In genomic region chr13:110964229-110965037, GRCh38 we compare ENCODE assay signal across 16 cellular contexts. TPM values are rescaled to one million over a fixed set of nuclear protein-coding genes. Genes with fewer than 3 reads are reported as not detected.
DNase-seq lines count a peak whose midpoint lies in the region; ATAC-seq, FAIRE-seq and TF ChIP-seq lines count a peak whose summit lies in the region.
"Had no signal": no experiment of that assay in that cellular context is flagged by ENCODE, and none has a peak within 500 bp of the region (broad histone marks: within the 10 kb centered on the region; RNA-seq: fewer than 3 reads in every experiment).

No MANE protein-coding gene starts in this region.

- TF ChIP-seq CTCF in HFFc6 (IDR thresholded peaks at IDR 0.05) = no peak
- no peak for TF ChIP-seq CTCF in keratinocyte (optimal IDR thresholded peaks at IDR 0.05 in 1 of 3, IDR thresholded peaks at IDR 0.05 in 1 of 3, conservative IDR thresholded peaks at IDR 0.05 in 1 of 3; ENCODE audit: extremely low read depth in 1 of 3, insufficient read depth in 2 of 3, low read length in 3 of 3)
- TF ChIP-seq CTCF in upper lobe of right lung (IDR thresholded peaks at IDR 0.05) = no peak

- no peaks in the 10 kb centered on the region for H3K79me2 ChIP-seq in keratinocyte (ENCODE audit: control insufficient read depth, insufficient read depth, low read length)

- no peak for ATAC-seq in upper lobe of right lung

- no peak overlapping the region for H3K4me3 ChIP-seq in keratinocyte (ENCODE audit: control insufficient read depth in 2 of 3, extremely low read depth in 1 of 3, insufficient read depth in 2 of 3, low read depth in 1 of 3, low read length in 3 of 3)
- no peak overlapping the region for H3K4me3 ChIP-seq in upper lobe of right lung
- H3K4me3 ChIP-seq: dorsolateral prefrontal cortex, pancreas had no signal

- FAIRE-seq in keratinocyte (lab: Jason Lieb, UNC) = no peak
- FAIRE-seq: A204.1, pancreas had no signal

- peak overlapping the region; percentile 86 for H3K27ac Mint-ChIP-seq in activated CD4-positive, alpha-beta T cell treated with anti-CD3 and anti-CD28 coated beads, Interleukin-2, amount 10 ng/mL, durations not matched to agents 24 days and 14 days
- H3K27ac Mint-ChIP-seq in HFFc6 = peak overlapping the region; percentile 82
- peak overlapping the region; percentile 95 for H3K27ac Mint-ChIP-seq in activated T-helper 1 cell treated with anti-CD3 and anti-CD28 coated beads, Interleukin-12 subunit alpha, Interleukin-12 subunit beta, Interleukin-2, Interleukin-4 antibody, amounts not matched to agents 30 ng/mL and 10 ng/mL and 1 ng/mL, durations not matched to agents 14 hours and 24 hours and 36 hours

- H3K9me3 Mint-ChIP-seq in activated CD4-positive, alpha-beta T cell treated with anti-CD3 and anti-CD28 coated beads, Interleukin-2, amount 10 ng/mL, durations not matched to agents 24 days and 14 days = peaks cover 52% of the 10 kb centered on the region
- H3K9me3 Mint-ChIP-seq in HFFc6 = peaks cover 24% of the 10 kb centered on the region
- H3K9me3 Mint-ChIP-seq in activated T-helper 1 cell treated with anti-CD3 and anti-CD28 coated beads, Interleukin-12 subunit alpha, Interleukin-12 subunit beta, Interleukin-2, Interleukin-4 antibody, amounts not matched to agents 30 ng/mL and 10 ng/mL and 1 ng/mL, durations not matched to agents 14 hours and 24 hours and 36 hours = peaks cover 86% of the 10 kb centered on the region

- H4K20me1 ChIP-seq in keratinocyte (ENCODE audit: control insufficient read depth, extremely low read depth, insufficient read depth, low read length) = no peaks in the 10 kb centered on the region

- no peak overlapping the region for H3K9ac ChIP-seq in keratinocyte (ENCODE audit: control insufficient read depth, extremely low read depth, insufficient read depth, low read length)

- no peak overlapping the region for H3K4me2 ChIP-seq in keratinocyte (ENCODE audit: control insufficient read depth, extremely low read depth, insufficient read depth, low read depth, low read length)

- peaks cover 3% of the 10 kb centered on the region for H3K9me3 ChIP-seq in keratinocyte (ENCODE audit: control insufficient read depth, low read depth, low read length)
- peaks cover 13% of the 10 kb centered on the region for H3K9me3 ChIP-seq in upper lobe of right lung
- H3K9me3 ChIP-seq: pancreas had no signal

- peaks cover 27% of the 10 kb centered on the region for H3K4me1 Mint-ChIP-seq in activated CD4-positive, alpha-beta T cell treated with anti-CD3 and anti-CD28 coated beads, Interleukin-2, amount 10 ng/mL, durations not matched to agents 24 days and 14 days
- H3K4me1 Mint-ChIP-seq in HFFc6 (ENCODE audit: low read depth) = peaks cover 44% of the 10 kb centered on the region
- peaks cover 53% of the 10 kb centered on the region for H3K4me1 Mint-ChIP-seq in activated T-helper 1 cell treated with anti-CD3 and anti-CD28 coated beads, Interleukin-12 subunit alpha, Interleukin-12 subunit beta, Interleukin-2, Interleukin-4 antibody, amounts not matched to agents 30 ng/mL and 10 ng/mL and 1 ng/mL, durations not matched to agents 14 hours and 24 hours and 36 hours (ENCODE audit: low read depth)

- no peaks in the 10 kb centered on the region for H3K36me3 ChIP-seq in keratinocyte (ENCODE audit: control insufficient read depth in 2 of 2, extremely low read depth in 1 of 2, insufficient read depth in 2 of 2, low read length in 2 of 2)
- H3K36me3 ChIP-seq in upper lobe of right lung = no peaks in the 10 kb centered on the region
- H3K36me3 ChIP-seq: pancreas had no signal

- peaks cover 43% of the 10 kb centered on the region for H3K36me3 Mint-ChIP-seq in activated CD4-positive, alpha-beta T cell treated with anti-CD3 and anti-CD28 coated beads, Interleukin-2, amount 10 ng/mL, durations not matched to agents 24 days and 14 days (ENCODE audit: low read depth)
- peaks cover 14% of the 10 kb centered on the region for H3K36me3 Mint-ChIP-seq in HFFc6 (ENCODE audit: low read depth)
- peaks cover 56% of the 10 kb centered on the region for H3K36me3 Mint-ChIP-seq in activated T-helper 1 cell treated with anti-CD3 and anti-CD28 coated beads, Interleukin-12 subunit alpha, Interleukin-12 subunit beta, Interleukin-2, Interleukin-4 antibody, amounts not matched to agents 30 ng/mL and 10 ng/mL and 1 ng/mL, durations not matched to agents 14 hours and 24 hours and 36 hours (ENCODE audit: low read depth)

- H3K27me3 Mint-ChIP-seq in activated CD4-positive, alpha-beta T cell treated with anti-CD3 and anti-CD28 coated beads, Interleukin-2, amount 10 ng/mL, durations not matched to agents 24 days and 14 days = no peaks in the 10 kb centered on the region
- H3K27me3 Mint-ChIP-seq in HFFc6 (ENCODE audit: insufficient read depth) = no peaks in the 10 kb centered on the region
- H3K27me3 Mint-ChIP-seq in activated T-helper 1 cell treated with anti-CD3 and anti-CD28 coated beads, Interleukin-12 subunit alpha, Interleukin-12 subunit beta, Interleukin-2, Interleukin-4 antibody, amounts not matched to agents 30 ng/mL and 10 ng/mL and 1 ng/mL, durations not matched to agents 14 hours and 24 hours and 36 hours (ENCODE audit: insufficient read depth) = peaks cover 2% of the 10 kb centered on the region

- no peaks in the 10 kb centered on the region for H3K9me1 ChIP-seq in keratinocyte (ENCODE audit: control insufficient read depth, extremely low read depth, insufficient read depth, low read length)

- intact Hi-C loops in activated CD4-positive, alpha-beta T cell treated with anti-CD3 and anti-CD28 coated beads, Interleukin-2, amount 10 ng/mL, durations not matched to agents 24 days and 14 days (cut with micrococcal nuclease) = loop anchor here (1.0 to 5.0 kb wide), 6 partner anchors 12 to 827 kb away; partner anchors contain the start of gene ANKRD10
- intact Hi-C loops in activated T-helper 1 cell treated with anti-CD3 and anti-CD28 coated beads, Interleukin-12 subunit alpha, Interleukin-12 subunit beta, Interleukin-2, Interleukin-4 antibody, amounts not matched to agents 30 ng/mL and 10 ng/mL and 1 ng/mL, durations not matched to agents 14 hours and 24 hours and 36 hours (cut with micrococcal nuclease) = loop anchor here (1.0 to 2.0 kb wide), 5 partner anchors 20 to 252 kb away; partner anchors contain the start of genes ANKRD10 and ING1
- intact Hi-C loops in upper lobe of right lung (cut with DNase I) = no loop called here

- no peak for DNase-seq in activated CD4-positive, alpha-beta T cell treated with anti-CD3 and anti-CD28 coated beads, Interleukin-2, amount 10 ng/mL, durations not matched to agents 24 days and 14 days
- no peak for DNase-seq in activated CD4-positive, alpha-beta T cell treated with anti-CD3 and anti-CD28 coated beads, Interleukin-2, amount 50 U/mL, for 4 hours
- DNase-seq in HFFc6 = no peak
- no peak for DNase-seq in activated T-helper 1 cell treated with anti-CD3 and anti-CD28 coated beads, Interleukin-12 subunit alpha, Interleukin-12 subunit beta, Interleukin-2, Interleukin-4 antibody, amounts not matched to agents 30 ng/mL and 10 ng/mL and 1 ng/mL, durations not matched to agents 14 hours and 24 hours and 36 hours (ENCODE audit: low spot score)
- DNase-seq in keratinocyte (ENCODE audit: low read depth, low spot score) = no peak
- no peak for DNase-seq in upper lobe of right lung
- no peak for DNase-seq in DMS153 treated with DMSO at 0.1 percent for 48 hours (lab: John Stamatoyannopoulos, UW; ENCODE audit: unreplicated experiment)
- DNase-seq in glomerular visceral epithelial cell (ENCODE audit: extremely low spot score) = no peak
- DNase-seq: activated CD4-positive, CD25-positive, alpha-beta regulatory T cell; activated T-cell treated with anti-CD3 and anti-CD28 coated beads, Interleukin-2, amount 50 U/mL, for 4 hours; dorsolateral prefrontal cortex; GDM1; NCI-H2081 treated with DMSO at 0.1 percent for 48 hours; NCI-H526 had no signal

- H3K27ac ChIP-seq in keratinocyte (ENCODE audit: control insufficient read depth, insufficient read depth, low read length) (peak overlapping the region; percentile 19), upper lobe of right lung (no peak overlapping the region)
- H3K27ac ChIP-seq: dorsolateral prefrontal cortex had no signal

- H3K4me3 Mint-ChIP-seq in activated CD4-positive, alpha-beta T cell treated with anti-CD3 and anti-CD28 coated beads, Interleukin-2, amount 10 ng/mL, durations not matched to agents 24 days and 14 days = peak overlapping the region; percentile 15
- H3K4me3 Mint-ChIP-seq in HFFc6 = peak overlapping the region; percentile 7; the same call in 1 of the 2 replicates
- peak overlapping the region; percentile 27 for H3K4me3 Mint-ChIP-seq in activated T-helper 1 cell treated with anti-CD3 and anti-CD28 coated beads, Interleukin-12 subunit alpha, Interleukin-12 subunit beta, Interleukin-2, Interleukin-4 antibody, amounts not matched to agents 30 ng/mL and 10 ng/mL and 1 ng/mL, durations not matched to agents 14 hours and 24 hours and 36 hours
- H3K4me3 Mint-ChIP-seq: activated T-cell treated with anti-CD3 and anti-CD28 coated beads, Interleukin-2, amount 50 U/mL, for 4 hours had no signal

- H2AFZ ChIP-seq in keratinocyte (ENCODE audit: control insufficient read depth, low read length) = no peak overlapping the region

- H3K4me1 ChIP-seq in keratinocyte (ENCODE audit: control insufficient read depth, extremely low read depth, insufficient read depth, low read length) (no peaks in the 10 kb centered on the region), upper lobe of right lung (no peaks in the 10 kb centered on the region)
- H3K4me1 ChIP-seq: pancreas had no signal

- H3K27me3 ChIP-seq in keratinocyte (ENCODE audit: control insufficient read depth, extremely low read depth, insufficient read depth, low read length) (no peaks in the 10 kb centered on the region), upper lobe of right lung (no peaks in the 10 kb centered on the region)
- H3K27me3 ChIP-seq: dorsolateral prefrontal cortex, pancreas had no signal

- dilution Hi-C loops in keratinocyte (cut with MboI; ENCODE audit: extremely low pct_ligation_motif_present, low sequenced_read_pairs) = no loop called here

RNA-seq across cellular contexts. Expression of gene ANKRD10, which starts 49.6 kb away (rescaled TPM):
- 145 and 147 TPM in 2 replicates for total RNA-seq in activated CD4-positive, alpha-beta T cell treated with anti-CD3 and anti-CD28 coated beads, Interleukin-2, amount 10 ng/mL, durations not matched to agents 24 days and 14 days
- 10 to 100 TPM; 27.1 to 37.2 (median 33.5) TPM for total RNA-seq in HFFc6 (2021; fragmentation: NEBNext Ultra II Directional; extraction: Animal tissue kit (Norgen Biotek cat#: 25700))
- total RNA-seq in activated T-helper 1 cell treated with anti-CD3 and anti-CD28 coated beads, Interleukin-12 subunit alpha, Interleukin-12 subunit beta, Interleukin-2, Interleukin-4 antibody, amounts not matched to agents 30 ng/mL and 10 ng/mL and 1 ng/mL, durations not matched to agents 14 hours and 24 hours and 36 hours = 163 and 176 TPM in 2 replicates
- 27.8 to 58.1 TPM (median 34.5 TPM) in 3 replicates for polyA plus RNA-seq in keratinocyte
- 27.5 TPM for polyA plus RNA-seq in keratinocyte (2011; ENCODE audit: low read depth)
- polyA plus RNA-seq in keratinocyte (2011; cell fraction: cytosol; rRNA removed) = 9.2 and 13.7 TPM in 2 replicates
- 106 and 124 TPM in 2 replicates for polyA plus RNA-seq in keratinocyte (2011; cell fraction: nucleus; rRNA removed)
- polyA plus RNA-seq in keratinocyte (2012; ENCODE audit: low replicate concordance) = 18.2 and 28.9 TPM in 2 replicates
- 14.5 to 49.4 TPM (median 25.4 TPM) in 3 replicates for polyA minus RNA-seq in keratinocyte
- polyA minus RNA-seq in keratinocyte (2011; cell fraction: cytosol; rRNA and poly(A)+ RNA removed) = 16.7 TPM
- polyA minus RNA-seq in keratinocyte (2011; cell fraction: nucleus; rRNA and poly(A)+ RNA removed) = 63.9 and 91.4 TPM in 2 replicates
- 134 TPM for total RNA-seq in upper lobe of right lung
